17 cellular contexts compared by ENCODE assay signal in genomic region chr5:93360436-93361100, GRCh38.
"Had no signal": no experiment of that assay in that cellular context is flagged by ENCODE, and none has a peak within 500 bp of the region (broad histone marks: within the 10 kb centered on the region; RNA-seq: fewer than 3 reads in every experiment).

No MANE protein-coding gene starts in this region.

- H3K36me3 ChIP-seq: heart left ventricle, neutrophil, right atrium auricular region, upper lobe of left lung had no signal

- H3K27me3 Mint-ChIP-seq: activated naive CD4-positive, alpha-beta T cell treated with anti-CD3 and anti-CD28 coated beads, Interleukin-2, amount 50 U/mL, for 24 hours had no signal

- H3K4me3 Mint-ChIP-seq: activated naive CD4-positive, alpha-beta T cell treated with anti-CD3 and anti-CD28 coated beads, Interleukin-2, amount 50 U/mL, for 24 hours; naive thymus-derived CD8-positive, alpha-beta T cell had no signal

- H3K9me3 Mint-ChIP-seq: activated naive CD4-positive, alpha-beta T cell treated with anti-CD3 and anti-CD28 coated beads, Interleukin-2, amount 50 U/mL, for 24 hours had no signal

- ATAC-seq: mucosa of descending colon; naive thymus-derived CD8-positive, alpha-beta T cell had no signal

- H3K27me3 ChIP-seq: dorsolateral prefrontal cortex, foreskin keratinocyte, heart left ventricle, neutrophil, right atrium auricular region, upper lobe of left lung had no signal

- H3K36me3 Mint-ChIP-seq: activated naive CD4-positive, alpha-beta T cell treated with anti-CD3 and anti-CD28 coated beads, Interleukin-2, amount 50 U/mL, for 24 hours; naive thymus-derived CD8-positive, alpha-beta T cell had no signal

- H3K4me3 ChIP-seq: dorsolateral prefrontal cortex, heart left ventricle, lung, mucosa of descending colon, right atrium auricular region, upper lobe of left lung had no signal

- H3K27ac Mint-ChIP-seq: activated naive CD4-positive, alpha-beta T cell treated with anti-CD3 and anti-CD28 coated beads, Interleukin-2, amount 50 U/mL, for 24 hours; naive thymus-derived CD8-positive, alpha-beta T cell had no signal

- H3K4me1 Mint-ChIP-seq: activated naive CD4-positive, alpha-beta T cell treated with anti-CD3 and anti-CD28 coated beads, Interleukin-2, amount 50 U/mL, for 24 hours; naive thymus-derived CD8-positive, alpha-beta T cell had no signal

- H3K9me3 ChIP-seq: mucosa of descending colon, neutrophil, right atrium auricular region, upper lobe of left lung had no signal

- DNase-seq: activated CD4-positive, alpha-beta T cell treated with anti-CD3 and anti-CD28 coated beads, Interleukin-2, amount 50 U/mL, for 4 hours; activated T-cell treated with anti-CD3 and anti-CD28 coated beads, Interleukin-2, amount 50 U/mL, for 1 hour; amygdala; dorsolateral prefrontal cortex; heart left ventricle; mucosa of descending colon; naive thymus-derived CD8-positive, alpha-beta T cell; stimulated activated CD4-positive, alpha-beta T cell treated with anti-CD3 and anti-CD28 coated beads, Interleukin-12 subunit alpha, Interleukin-12 subunit beta, amount 100 ng/mL, for 4 hours; stimulated activated naive CD4-positive, alpha-beta T cell; T-helper 2 cell; upper lobe of left lung had no signal

- FAIRE-seq: TTC549 had no signal

- H3K27ac ChIP-seq: dorsolateral prefrontal cortex, heart left ventricle, neutrophil, right atrium auricular region had no signal
